Comparison of ENCODE assay signal across 23 cellular contexts in the genomic region with DNA sequence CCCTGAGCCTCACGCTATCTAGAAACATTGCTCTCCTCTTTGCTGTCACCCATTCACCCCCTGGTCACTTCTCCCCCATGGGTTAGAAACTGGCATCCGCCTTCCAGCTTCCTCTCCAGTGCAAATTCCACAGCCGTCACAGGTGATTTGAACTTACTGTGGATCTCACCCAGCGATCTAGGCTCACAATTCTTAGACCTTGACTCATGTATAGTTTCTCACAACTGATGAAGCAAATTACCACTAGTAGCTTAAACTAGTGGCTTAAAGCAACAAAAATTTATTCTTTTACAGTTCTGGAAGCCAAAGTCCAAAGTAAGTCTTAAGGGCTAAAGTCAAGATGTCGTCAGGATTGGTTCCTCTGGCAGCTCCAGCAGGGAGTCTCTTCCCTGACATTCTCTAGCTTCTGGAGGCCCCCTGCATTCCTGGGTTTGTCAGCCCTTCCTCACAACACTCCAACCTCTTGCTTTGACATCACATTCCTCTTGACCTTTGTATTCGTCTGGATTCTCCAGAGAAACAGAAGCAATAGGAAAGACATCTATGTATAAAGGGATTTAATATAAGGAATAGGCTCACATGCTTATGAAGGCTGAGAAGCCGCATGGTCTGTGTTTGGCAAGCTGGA.
DNase-seq lines count a peak whose midpoint lies in the region; ATAC-seq, FAIRE-seq and TF ChIP-seq lines count a peak whose summit lies in the region.
"Had no signal": no experiment of that assay in that cellular context is flagged by ENCODE, and none has a peak within 500 bp of the region (broad histone marks: within the 10 kb centered on the region; RNA-seq: fewer than 3 reads in every experiment).

No MANE protein-coding gene starts in this region.

- DNase-seq in colonic mucosa, result peak; percentile 29
- peak; percentile 72 for DNase-seq in mesendoderm
- no peak for DNase-seq in urothelium cell line (ENCODE audit: low spot score)
- DNase-seq in activated CD8-positive, alpha-beta memory T cell treated with anti-CD3 and anti-CD28 coated beads, Interleukin-2, amount 50 U/mL, for 4 hours, result no peak
- DNase-seq: activated CD4-positive, alpha-beta T cell treated with anti-CD3 and anti-CD28 coated beads for 48 hours; activated naive CD4-positive, alpha-beta T cell; activated T-cell treated with anti-CD3 and anti-CD28 coated beads, Interleukin-2, amount 50 U/mL, for 72 hours; body of pancreas; dorsolateral prefrontal cortex; H7; KBM-7; lower lobe of right lung; NCI-H1436; NCI-H345; right lobe of liver; stimulated activated naive B cell treated with anti-CD40 and anti-IgM and Interleukin-4, amounts not matched to agents 10 μg/mL and 1 μg/mL and 100 μg/mL, for 72 hours had no signal

- no peak overlapping the region for H3K4ac ChIP-seq in mesendoderm (ENCODE audit: low read depth, low read length)

- ATAC-seq in HG03520 (IDR thresholded peaks at IDR 0.05; ENCODE audit: unreplicated experiment) (no peak), GM18505 (IDR thresholded peaks at IDR 0.05; ENCODE audit: unreplicated experiment) (no peak)
- ATAC-seq: activated T-cell treated with anti-CD3 and anti-CD28 coated beads, Interleukin-2, amount 50 U/mL, for 72 hours; body of pancreas; right lobe of liver; stimulated activated naive B cell treated with anti-CD40 and anti-IgM and Interleukin-4, amounts not matched to agents 10 μg/mL and 1 μg/mL and 100 μg/mL, for 72 hours had no signal

- FAIRE-seq in urothelium cell line (lab: Jason Lieb, UNC), result peak; percentile 66
- FAIRE-seq: endothelial cell of umbilical vein, keratinocyte had no signal

- H3K4me3 ChIP-seq in HUES48 (ENCODE audit: low read depth, low read length), result no peak overlapping the region
- no peak overlapping the region for H3K4me3 ChIP-seq in colonic mucosa
- no peak overlapping the region for H3K4me3 ChIP-seq in mesendoderm (ENCODE audit: low read length)
- H3K4me3 ChIP-seq: body of pancreas, dorsolateral prefrontal cortex, lower lobe of right lung, right lobe of liver, SK-N-MC had no signal

- H3K79me1 ChIP-seq in mesendoderm (ENCODE audit: low read length), result no peaks in the 10 kb centered on the region

- no peak overlapping the region for H3K56ac ChIP-seq in mesendoderm (ENCODE audit: low read length)

- no peak for TF ChIP-seq POLR2A in GM18505 (IDR thresholded peaks at IDR 0.05; ENCODE audit: borderline replicate concordance, extremely low read depth, insufficient read depth, insufficient read length)

- intact Hi-C loops in colonic mucosa (cut with DNase I), result loop anchor here (10.0 kb wide), 1 partner anchor 253 kb away; a partner anchor contains a TSS

- H3K23ac ChIP-seq in mesendoderm (ENCODE audit: low read length), result no peak overlapping the region

- no peak overlapping the region for H2BK15ac ChIP-seq in mesendoderm (replicated peaks; ENCODE audit: low read depth)

- no peak overlapping the region for H2BK120ac ChIP-seq in mesendoderm (ENCODE audit: low read depth, low read length)

- H4K5ac ChIP-seq in mesendoderm (ENCODE audit: low read length), result no peak overlapping the region

- no peaks in the 10 kb centered on the region for H3K9me3 ChIP-seq in HUES48 (ENCODE audit: control insufficient read depth, insufficient read depth, low read length)
- no peaks in the 10 kb centered on the region for H3K9me3 ChIP-seq in colonic mucosa
- H3K9me3 ChIP-seq: body of pancreas, lower lobe of right lung, right lobe of liver had no signal

- no peak overlapping the region for H3K9ac ChIP-seq in HUES48 (ENCODE audit: low read depth, low read length)
- no peak overlapping the region for H3K9ac ChIP-seq in colonic mucosa (ENCODE audit: low read depth in 2 of 2, low read length in 2 of 2)
- H3K9ac ChIP-seq in mesendoderm (ENCODE audit: low read length), result no peak overlapping the region

- no peaks in the 10 kb centered on the region for H3K79me2 ChIP-seq in mesendoderm (ENCODE audit: control insufficient read depth, insufficient read depth, low read length)

- H3K4me1 ChIP-seq in HUES48 (ENCODE audit: control insufficient read depth, insufficient read depth, low read length), result peaks cover 17% of the 10 kb centered on the region
- H3K4me1 ChIP-seq in colonic mucosa, result no peaks in the 10 kb centered on the region
- peaks cover 5% of the 10 kb centered on the region for H3K4me1 ChIP-seq in mesendoderm (ENCODE audit: control insufficient read depth, low read depth, low read length)
- H3K4me1 ChIP-seq: body of pancreas, lower lobe of right lung, right lobe of liver had no signal

- no peak for TF ChIP-seq CTCF in colonic mucosa (IDR thresholded peaks at IDR 0.05)

- H3K27ac ChIP-seq in HUES48 (ENCODE audit: low read depth, low read length), result peak overlapping the region; percentile 14
- H3K27ac ChIP-seq in colonic mucosa, result peak overlapping the region; percentile 51
- no peak overlapping the region for H3K27ac ChIP-seq in mesendoderm (ENCODE audit: low read depth, low read length)
- H3K27ac ChIP-seq: body of pancreas, dorsolateral prefrontal cortex, lower lobe of right lung, right lobe of liver, SK-N-MC, VCaP had no signal

- H3K27me3 ChIP-seq in HUES48 (ENCODE audit: control insufficient read depth, insufficient read depth, low read length) (no peaks in the 10 kb centered on the region), colonic mucosa (no peaks in the 10 kb centered on the region), mesendoderm (ENCODE audit: insufficient read depth, low read length, poor library complexity) (no peaks in the 10 kb centered on the region)
- H3K27me3 ChIP-seq: body of pancreas, dorsolateral prefrontal cortex, right lobe of liver had no signal

- WGBS in mesendoderm (ENCODE audit: extremely low coverage, insufficient coverage, low lambda C conversion rate), result no CpG with 5 or more reads among the region's 7 CpGs

- H2BK5ac ChIP-seq in mesendoderm (ENCODE audit: low read length), result no peak overlapping the region

- H3K4me2 ChIP-seq in mesendoderm (ENCODE audit: low read length), result no peak overlapping the region

- H2AK5ac ChIP-seq in mesendoderm (ENCODE audit: low read length), result no peak overlapping the region

- H3K18ac ChIP-seq in mesendoderm (ENCODE audit: low read length), result no peak overlapping the region

- H4K8ac ChIP-seq in mesendoderm (ENCODE audit: low read depth, low read length), result no peak overlapping the region

- H3K36me3 ChIP-seq in HUES48 (ENCODE audit: control insufficient read depth, insufficient read depth, low read length) (no peaks in the 10 kb centered on the region), colonic mucosa (no peaks in the 10 kb centered on the region), mesendoderm (ENCODE audit: control insufficient read depth, insufficient read depth, low read length) (no peaks in the 10 kb centered on the region)
- H3K36me3 ChIP-seq: lower lobe of right lung, right lobe of liver had no signal

Comparison
In these comparisons a context has a peak if more than half of its experiments do, and no peak if none do; other contexts are left out.
1. DNase-seq: peak in colonic mucosa (single experiment) and mesendoderm (single experiment); none in urothelium cell line (single experiment) and activated CD8-positive, alpha-beta memory T cell treated with anti-CD3 and anti-CD28 coated beads, Interleukin-2, amount 50 U/mL, for 4 hours (single experiment).